Comparison of ENCODE assay signal across 1 cellular context in the genomic region with DNA sequence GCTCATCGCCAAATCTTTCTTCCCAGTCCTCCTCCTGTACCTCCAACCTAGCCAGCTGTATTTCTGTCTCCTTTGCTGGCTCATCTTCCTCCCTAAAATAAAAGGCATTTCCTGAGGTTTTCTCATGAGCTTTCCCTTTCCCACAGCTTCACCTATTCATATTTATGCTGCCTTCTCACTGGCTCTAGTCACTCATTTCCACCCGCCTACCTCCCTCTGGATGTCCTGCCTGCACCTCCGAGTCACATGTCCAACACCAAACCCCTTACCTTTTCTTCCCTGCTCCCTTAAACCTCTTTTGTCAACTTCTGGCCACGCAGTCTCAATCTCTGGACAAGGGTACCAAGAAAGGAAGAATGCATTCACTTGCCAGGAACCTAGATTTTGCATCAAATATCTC.
A peak's percentile ranks its signal among the peaks of the same experiment; 100 is the strongest.
TF ChIP-seq lines count a peak whose summit lies in the region.

No MANE protein-coding gene starts in this region.

TF ChIP-seq in WTC11, 78 proteins besides CTCF, POLR2A, EP300 and RAD21:
- TF ChIP-seq, protein P1, sequence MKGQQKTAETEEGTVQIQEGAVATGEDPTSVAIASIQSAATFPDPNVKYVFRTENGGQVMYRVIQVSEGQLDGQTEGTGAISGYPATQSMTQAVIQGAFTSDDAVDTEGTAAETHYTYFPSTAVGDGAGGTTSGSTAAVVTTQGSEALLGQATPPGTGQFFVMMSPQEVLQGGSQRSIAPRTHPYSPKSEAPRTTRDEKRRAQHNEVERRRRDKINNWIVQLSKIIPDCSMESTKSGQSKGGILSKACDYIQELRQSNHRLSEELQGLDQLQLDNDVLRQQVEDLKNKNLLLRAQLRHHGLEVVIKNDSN (CRISPR knock-in tag; IDR thresholded peaks at IDR 0.05) = peak; percentile 17; the same call in 1 of the 2 replicates
- TF ChIP-seq GABPB1 (CRISPR knock-in tag; IDR thresholded peaks at IDR 0.05) (no peak), SOX15 (CRISPR knock-in tag; IDR thresholded peaks at IDR 0.05) (no peak)
- TF ChIP-seq, protein P2, sequence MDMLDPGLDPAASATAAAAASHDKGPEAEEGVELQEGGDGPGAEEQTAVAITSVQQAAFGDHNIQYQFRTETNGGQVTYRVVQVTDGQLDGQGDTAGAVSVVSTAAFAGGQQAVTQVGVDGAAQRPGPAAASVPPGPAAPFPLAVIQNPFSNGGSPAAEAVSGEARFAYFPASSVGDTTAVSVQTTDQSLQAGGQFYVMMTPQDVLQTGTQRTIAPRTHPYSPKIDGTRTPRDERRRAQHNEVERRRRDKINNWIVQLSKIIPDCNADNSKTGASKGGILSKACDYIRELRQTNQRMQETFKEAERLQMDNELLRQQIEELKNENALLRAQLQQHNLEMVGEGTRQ (CRISPR knock-in tag; IDR thresholded peaks at IDR 0.05) = peak; percentile 15; the same call in 1 of the 2 replicates
- TF ChIP-seq, protein P3, sequence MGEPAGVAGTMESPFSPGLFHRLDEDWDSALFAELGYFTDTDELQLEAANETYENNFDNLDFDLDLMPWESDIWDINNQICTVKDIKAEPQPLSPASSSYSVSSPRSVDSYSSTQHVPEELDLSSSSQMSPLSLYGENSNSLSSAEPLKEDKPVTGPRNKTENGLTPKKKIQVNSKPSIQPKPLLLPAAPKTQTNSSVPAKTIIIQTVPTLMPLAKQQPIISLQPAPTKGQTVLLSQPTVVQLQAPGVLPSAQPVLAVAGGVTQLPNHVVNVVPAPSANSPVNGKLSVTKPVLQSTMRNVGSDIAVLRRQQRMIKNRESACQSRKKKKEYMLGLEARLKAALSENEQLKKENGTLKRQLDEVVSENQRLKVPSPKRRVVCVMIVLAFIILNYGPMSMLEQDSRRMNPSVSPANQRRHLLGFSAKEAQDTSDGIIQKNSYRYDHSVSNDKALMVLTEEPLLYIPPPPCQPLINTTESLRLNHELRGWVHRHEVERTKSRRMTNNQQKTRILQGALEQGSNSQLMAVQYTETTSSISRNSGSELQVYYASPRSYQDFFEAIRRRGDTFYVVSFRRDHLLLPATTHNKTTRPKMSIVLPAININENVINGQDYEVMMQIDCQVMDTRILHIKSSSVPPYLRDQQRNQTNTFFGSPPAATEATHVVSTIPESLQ (CRISPR knock-in tag; IDR thresholded peaks at IDR 0.05) = no peak
